Comparison of ENCODE assay signal across 30 cellular contexts in genomic region chr14:94686511-94687160, GRCh38.
"Had no signal": no experiment of that assay in that cellular context is flagged by ENCODE, and none has a peak within 500 bp of the region (broad histone marks: within the 10 kb centered on the region; RNA-seq: fewer than 3 reads in every experiment).

No MANE protein-coding gene starts in this region.

- ATAC-seq: activated CD8-positive, alpha-beta T cell treated with anti-CD3 and anti-CD28 coated beads for 36 hours; activated T-cell treated with anti-CD3 and anti-CD28 coated beads, Interleukin-2, amount 50 U/mL, for 4 hours; activated T-helper 17 cell treated with anti-CD3 and anti-CD28 coated beads, Interleukin-2, amount 50 U/mL, for 72 hours; body of pancreas; gastroesophageal sphincter; left colon; naive thymus-derived CD8-positive, alpha-beta T cell; right lobe of liver; T-helper 17 cell had no signal

- H2AFZ ChIP-seq: hepatocyte had no signal

- H3K36me3 Mint-ChIP-seq: activated naive CD8-positive, alpha-beta T cell treated with anti-CD3 and anti-CD28 coated beads for 36 hours; naive thymus-derived CD8-positive, alpha-beta T cell had no signal

- H3K27ac ChIP-seq: adrenal gland, body of pancreas, cardiac muscle cell, gastroesophageal sphincter, hepatocyte, neutrophil, ovary, right lobe of liver, SK-N-MC, transverse colon, vagina, WERI-Rb-1 had no signal

- H3K4me2 ChIP-seq: hepatocyte, smooth muscle cell had no signal

- DNase-seq: activated CD4-positive, alpha-beta T cell treated with anti-CD3 and anti-CD28 coated beads, Interleukin-2, amount 10 ng/mL, durations not matched to agents 24 days and 14 days; activated CD4-positive, CD25-positive, alpha-beta regulatory T cell treated with anti-CD3 and anti-CD28 coated beads, Interleukin-2, amount 50 U/mL, for 72 hours; activated CD8-positive, alpha-beta T cell treated with anti-CD3 and anti-CD28 coated beads for 36 hours; activated naive CD4-positive, alpha-beta T cell treated with anti-CD3 and anti-CD28 coated beads for 36 hours; activated naive CD8-positive, alpha-beta T cell treated with anti-CD3 and anti-CD28 coated beads for 36 hours; activated T-cell treated with anti-CD3 and anti-CD28 coated beads, Interleukin-2, amount 50 U/mL, for 4 hours; adrenal gland; body of pancreas; kidney; left colon; ovary; right lobe of liver; stimulated activated CD4-positive, alpha-beta T cell treated with anti-CD3 and anti-CD28 coated beads, Interleukin-15, amount 100 ng/mL, for 24 hours; stimulated activated CD4-positive, alpha-beta T cell treated with anti-CD3 and anti-CD28 coated beads, Interleukin-2, amount 100 ng/mL, for 24 hours; stimulated activated naive CD4-positive, alpha-beta T cell; T-helper 17 cell; T1000; transverse colon; WERI-Rb-1 had no signal

- H3K36me3 ChIP-seq: adrenal gland, cardiac muscle cell, gastroesophageal sphincter, neutrophil, ovary, right lobe of liver, transverse colon, vagina, WERI-Rb-1 had no signal

- FAIRE-seq: endothelial cell of umbilical vein, kidney had no signal

- H3K4me1 Mint-ChIP-seq: activated CD4-positive, alpha-beta T cell treated with anti-CD3 and anti-CD28 coated beads, Interleukin-2, amount 10 ng/mL, durations not matched to agents 24 days and 14 days; activated T-helper 17 cell treated with anti-CD3 and anti-CD28 coated beads, Interleukin-2, amount 50 U/mL, for 72 hours had no signal

- H3K4me1 ChIP-seq: vagina had no signal

- H3K4me3 ChIP-seq: adrenal gland, body of pancreas, cardiac muscle cell, gastroesophageal sphincter, hepatocyte, ovary, right lobe of liver, SK-N-MC, smooth muscle cell, transverse colon, vagina had no signal

- H3K27me3 ChIP-seq: adrenal gland, body of pancreas, hepatocyte, ovary, right lobe of liver, vagina had no signal

- H3K9me3 Mint-ChIP-seq: activated CD4-positive, alpha-beta T cell treated with anti-CD3 and anti-CD28 coated beads, Interleukin-2, amount 10 ng/mL, durations not matched to agents 24 days and 14 days; activated CD8-positive, alpha-beta T cell treated with anti-CD3 and anti-CD28 coated beads for 36 hours; activated naive CD4-positive, alpha-beta T cell treated with anti-CD3 and anti-CD28 coated beads for 36 hours; activated naive CD8-positive, alpha-beta T cell treated with anti-CD3 and anti-CD28 coated beads for 36 hours; activated T-cell treated with anti-CD3 and anti-CD28 coated beads, Interleukin-2, amount 50 U/mL, for 4 hours; activated T-helper 17 cell treated with anti-CD3 and anti-CD28 coated beads, Interleukin-2, amount 50 U/mL, for 72 hours; naive thymus-derived CD8-positive, alpha-beta T cell had no signal

- H3K27ac Mint-ChIP-seq: activated CD4-positive, alpha-beta T cell treated with anti-CD3 and anti-CD28 coated beads, Interleukin-2, amount 10 ng/mL, durations not matched to agents 24 days and 14 days; activated CD8-positive, alpha-beta T cell treated with anti-CD3 and anti-CD28 coated beads for 36 hours; activated naive CD4-positive, alpha-beta T cell treated with anti-CD3 and anti-CD28 coated beads for 36 hours; activated naive CD8-positive, alpha-beta T cell treated with anti-CD3 and anti-CD28 coated beads for 36 hours; activated T-helper 17 cell treated with anti-CD3 and anti-CD28 coated beads, Interleukin-2, amount 50 U/mL, for 72 hours; naive thymus-derived CD8-positive, alpha-beta T cell; progenitor cell of endocrine pancreas; T-helper 17 cell had no signal

- H3K9me3 ChIP-seq: adrenal gland, body of pancreas, gastroesophageal sphincter, neutrophil, ovary, right lobe of liver, transverse colon, vagina had no signal

- H3K4me3 Mint-ChIP-seq: activated CD4-positive, alpha-beta T cell treated with anti-CD3 and anti-CD28 coated beads, Interleukin-2, amount 10 ng/mL, durations not matched to agents 24 days and 14 days; activated CD8-positive, alpha-beta T cell treated with anti-CD3 and anti-CD28 coated beads for 36 hours; activated naive CD4-positive, alpha-beta T cell treated with anti-CD3 and anti-CD28 coated beads for 36 hours; activated naive CD8-positive, alpha-beta T cell treated with anti-CD3 and anti-CD28 coated beads for 36 hours; activated T-cell treated with anti-CD3 and anti-CD28 coated beads, Interleukin-2, amount 50 U/mL, for 4 hours; activated T-helper 17 cell treated with anti-CD3 and anti-CD28 coated beads, Interleukin-2, amount 50 U/mL, for 72 hours; naive thymus-derived CD8-positive, alpha-beta T cell; T-helper 17 cell had no signal
